ENCODE assay signal across 15 cellular contexts in genomic region chr9:133105461-133105770, GRCh38. TPM values are rescaled to one million over a fixed set of nuclear protein-coding genes. Genes with fewer than 3 reads are reported as not detected.
DNase-seq lines count a peak whose midpoint lies in the region; ATAC-seq, FAIRE-seq and TF ChIP-seq lines count a peak whose summit lies in the region.
"Had no signal": no experiment of that assay in that cellular context is flagged by ENCODE, and none has a peak within 500 bp of the region (broad histone marks: within the 10 kb centered on the region; RNA-seq: fewer than 3 reads in every experiment).

No MANE protein-coding gene starts in this region.

- no peak overlapping the region for H3K4me3 ChIP-seq in right lobe of liver
- H3K4me3 ChIP-seq in HepG2 (replicated peaks in 1 of 3; ENCODE audit: insufficient read depth in 1 of 3, low read depth in 2 of 3, low read length in 3 of 3) = no peak overlapping the region
- H3K4me3 ChIP-seq in coronary artery = no peak overlapping the region
- H3K4me3 ChIP-seq in uterus = no peak overlapping the region
- H3K4me3 ChIP-seq: PC-9 had no signal

- H3K27me3 ChIP-seq in right lobe of liver = no peaks in the 10 kb centered on the region
- no peaks in the 10 kb centered on the region for H3K27me3 ChIP-seq in HepG2 (ENCODE audit: control insufficient read depth in 1 of 2, insufficient read depth in 2 of 2, low read length in 2 of 2)
- no peaks in the 10 kb centered on the region for H3K27me3 ChIP-seq in uterus
- H3K27me3 ChIP-seq in CD4-positive, alpha-beta T cell (ENCODE audit: control insufficient read depth, insufficient read depth, low read length) = no peaks in the 10 kb centered on the region

- no peaks in the 10 kb centered on the region for H3K9me3 Mint-ChIP-seq in natural killer cell treated with Interleukin-12 subunit alpha and Interleukin-12 subunit beta and Interleukin-15 and Interleukin-18, amount 100 ng/mL, for 72 hours
- H3K9me3 Mint-ChIP-seq in CD4-positive, alpha-beta T cell = no peaks in the 10 kb centered on the region
- H3K9me3 Mint-ChIP-seq: IgD-negative memory B cell had no signal

- H3K4me2 ChIP-seq in HepG2 (ENCODE audit: low read depth, low read length) = no peak overlapping the region
- H3K4me2 ChIP-seq: PC-9 had no signal

- no peaks in the 10 kb centered on the region for H3K27me3 Mint-ChIP-seq in natural killer cell treated with Interleukin-12 subunit alpha and Interleukin-12 subunit beta and Interleukin-15 and Interleukin-18, amount 100 ng/mL, for 72 hours
- H3K27me3 Mint-ChIP-seq in CD4-positive, alpha-beta T cell = no peaks in the 10 kb centered on the region
- H3K27me3 Mint-ChIP-seq: IgD-negative memory B cell had no signal

- intact Hi-C loops in right lobe of liver (cut with DNase I) = no loop called here
- intact Hi-C loops in HepG2 (cut with micrococcal nuclease; ENCODE audit: unreplicated experiment) = no loop called here
- intact Hi-C loops in uterus (cut with DNase I; ENCODE audit: low total_unique reads) = no loop called here
- intact Hi-C loops in CD4-positive, alpha-beta T cell (cut with DNase I, micrococcal nuclease) = no loop called here

- no CpG with 5 or more reads among the region's 7 CpGs for WGBS in right lobe of liver (ENCODE audit: insufficient coverage, low coverage, low lambda C conversion rate, missing lambda C conversion rate)
- WGBS in HepG2 (ENCODE audit: low lambda C conversion rate) = 100% methylated on average over 1 of the region's 7 CpGs

- H3K27ac Mint-ChIP-seq in natural killer cell treated with Interleukin-12 subunit alpha and Interleukin-12 subunit beta and Interleukin-15 and Interleukin-18, amount 100 ng/mL, for 72 hours = no peak overlapping the region
- no peak overlapping the region for H3K27ac Mint-ChIP-seq in CD4-positive, alpha-beta T cell

- DNase-seq in right lobe of liver (peak; percentile 18 to 51 (median 43)), HepG2 (ENCODE audit: low spot score) (no peak), coronary artery (ENCODE audit: low spot score) (peak; percentile 71), uterus (peak; percentile 8 to 11), NCI-H2171 treated with DMSO at 0.1 percent for 48 hours (lab: John Stamatoyannopoulos, UW) (no peak), NCI-H510A (lab: John Stamatoyannopoulos, UW) (no peak)
- peak; percentile 32 for DNase-seq in natural killer cell treated with Interleukin-12 subunit alpha and Interleukin-12 subunit beta and Interleukin-15 and Interleukin-18, amount 100 ng/mL, for 72 hours (ENCODE audit: low spot score)
- no peak for DNase-seq in CD4-positive, alpha-beta T cell
- DNase-seq: AML-193, DMS53, NCI-H1694, PC-9, SHP77 treated with DMSO at 0.1 percent for 48 hours had no signal

- POLR2A ChIA-PET in HepG2 (lab: Yijun Ruan, JAX) = no interaction called here
- POLR2A ChIA-PET in CD4-positive, alpha-beta T cell (lab: Charles Lee) = interaction anchor here (1.6 kb wide), 1 partner anchor 39 kb away, joined by 3 read pairs; no protein-coding TSS in a partner anchor

- H3K36me3 ChIP-seq in right lobe of liver (peaks cover 3 to 28% (median 20%) of the 10 kb centered on the region in 4 donors), HepG2 (replicated peaks in 1 of 2; ENCODE audit: control insufficient read depth in 1 of 2, insufficient read depth in 2 of 2, low read length in 2 of 2) (peaks cover 31 to 62% of the 10 kb centered on the region in 2 experiments; a peak in 4 of 5 replicates), uterus (no peaks in the 10 kb centered on the region)

- CTCF ChIA-PET in HepG2 (lab: Yijun Ruan, JAX; ENCODE audit: low intra/inter-chr PET ratio, low total read pairs) = interaction anchor here (5.1 kb wide), 1 partner anchor 41 kb away, joined by 70 read pairs; no protein-coding TSS in a partner anchor
- CTCF ChIA-PET in CD4-positive, alpha-beta T cell (lab: Charles Lee) = interaction anchor here (0.7 to 1.3 kb wide), 2 partner anchors 39 to 42 kb away, joined by 3 to 6 read pairs; no protein-coding TSS in a partner anchor

- H3K9me3 ChIP-seq in right lobe of liver = no peaks in the 10 kb centered on the region
- no peaks in the 10 kb centered on the region for H3K9me3 ChIP-seq in HepG2 (ENCODE audit: low read length)
- H3K9me3 ChIP-seq in uterus = no peaks in the 10 kb centered on the region
- H3K9me3 ChIP-seq in CD4-positive, alpha-beta T cell (ENCODE audit: control insufficient read depth, low read length) = no peaks in the 10 kb centered on the region

- peaks cover 5 to 11% of the 10 kb centered on the region in 2 donors for H3K4me1 Mint-ChIP-seq in natural killer cell treated with Interleukin-12 subunit alpha and Interleukin-12 subunit beta and Interleukin-15 and Interleukin-18, amount 100 ng/mL, for 72 hours (ENCODE audit: low read depth in 2 of 2)
- H3K4me1 Mint-ChIP-seq in CD4-positive, alpha-beta T cell (ENCODE audit: low read depth) = no peaks in the 10 kb centered on the region

- ATAC-seq in right lobe of liver (no peak), HepG2 (no peak)
- no peak for ATAC-seq in natural killer cell treated with Interleukin-12 subunit alpha and Interleukin-12 subunit beta and Interleukin-15 and Interleukin-18, amount 100 ng/mL, for 72 hours
- no peak for ATAC-seq in CD4-positive, alpha-beta T cell (ENCODE audit: poor library complexity)

- no peak overlapping the region for H3K4me3 Mint-ChIP-seq in natural killer cell treated with Interleukin-12 subunit alpha and Interleukin-12 subunit beta and Interleukin-15 and Interleukin-18, amount 100 ng/mL, for 72 hours
- H3K4me3 Mint-ChIP-seq in CD4-positive, alpha-beta T cell = no peak overlapping the region
- H3K4me3 Mint-ChIP-seq: IgD-negative memory B cell had no signal

- no peak for TF ChIP-seq CTCF in right lobe of liver (IDR thresholded peaks at IDR 0.05)
- no peak for TF ChIP-seq CTCF in HepG2 (CRISPR knock-in tag; IDR thresholded peaks at IDR 0.05)
- TF ChIP-seq CTCF in coronary artery (IDR thresholded peaks at IDR 0.05) = no peak
- TF ChIP-seq CTCF in uterus (IDR thresholded peaks at IDR 0.05) = no peak
- TF ChIP-seq CTCF in CD4-positive, alpha-beta T cell (IDR thresholded peaks at IDR 0.05) = no peak

- H3K4me1 ChIP-seq in right lobe of liver (no peaks in the 10 kb centered on the region), HepG2 (ENCODE audit: insufficient read depth, low read length) (no peaks in the 10 kb centered on the region), uterus (no peaks in the 10 kb centered on the region)

- H3K27ac ChIP-seq in right lobe of liver (no peak overlapping the region), HepG2 (ENCODE audit: extremely low read length, insufficient read depth, low read length) (no peak overlapping the region), coronary artery (no peak overlapping the region), uterus (no peak overlapping the region)
- no peak overlapping the region for H3K27ac ChIP-seq in CD4-positive, alpha-beta T cell (ENCODE audit: low read depth, low read length)
- H3K27ac ChIP-seq: PC-9 had no signal

- no peak overlapping the region for H3K9ac ChIP-seq in HepG2 (ENCODE audit: insufficient read depth, low read depth, low read length)

- no TSS peak for BruUV-seq in HepG2 (replicated peaks; lab: Mats Ljungman, UMichigan)

- no peak overlapping the region for H2AFZ ChIP-seq in HepG2 (ENCODE audit: low read length)
- H2AFZ ChIP-seq: PC-9 had no signal

- TF ChIP-seq EP300 in HepG2 (IDR thresholded peaks at IDR 0.05; ENCODE audit: low read depth in 2 of 2, low read length in 2 of 2) = no peak
- no peak for TF ChIP-seq EP300 in HepG2 (CRISPR knock-in tag; IDR thresholded peaks at IDR 0.05; ENCODE audit: borderline replicate concordance)

- TF ChIP-seq RAD21 in HepG2 (CRISPR knock-in tag; IDR thresholded peaks at IDR 0.05) = no peak

- no peaks in the 10 kb centered on the region for H3K79me2 ChIP-seq in HepG2 (ENCODE audit: insufficient read depth, low read length)

- no peak for FAIRE-seq in HepG2 (lab: Jason Lieb, UNC)
- FAIRE-seq: H54 had no signal

- H4K20me1 ChIP-seq in HepG2 (ENCODE audit: insufficient read depth, low read length) = peaks cover 6% of the 10 kb centered on the region; the same call in 1 of the 2 replicates

- no peak for TF ChIP-seq POLR2A in right lobe of liver (IDR thresholded peaks at IDR 0.05)
- TF ChIP-seq POLR2A in HepG2 (IDR thresholded peaks at IDR 0.05; ENCODE audit: insufficient read depth in 1 of 2, low read depth in 2 of 2, low read length in 2 of 2) = no peak
- TF ChIP-seq POLR2A in uterus (IDR thresholded peaks at IDR 0.05) = no peak

- in situ Hi-C loops in HepG2 (cut with HindIII; ENCODE audit: extremely low pct_ligation_motif_present, low pct_unique_long_range_greater_than_20kb) = loop anchor here (5.0 kb wide), 1 partner anchor 42 kb away; no protein-coding TSS in a partner anchor

- no peaks in the 10 kb centered on the region for H3K36me3 Mint-ChIP-seq in natural killer cell treated with Interleukin-12 subunit alpha and Interleukin-12 subunit beta and Interleukin-15 and Interleukin-18, amount 100 ng/mL, for 72 hours
- H3K36me3 Mint-ChIP-seq in CD4-positive, alpha-beta T cell (ENCODE audit: low read depth) = peaks cover 79% of the 10 kb centered on the region

RNA-seq across cellular contexts. Expression of gene RALGDS, which starts 15.6 kb away (rescaled TPM):
- 10 to 100 TPM in 1 of 6 experiments, 1 to 10 TPM in 5; 4.3 to 19.8 (median 5.7) TPM for total RNA-seq in right lobe of liver
- 8.8 and 12.9 TPM in 2 replicates for total RNA-seq in HepG2 (2016; rRNA removed; fragmentation: Illumina TruSeq; extraction: Trizol)
- 4.2 and 5.7 TPM in 2 replicates for total RNA-seq in HepG2 (2016; cell fraction: cytosol; rRNA removed; fragmentation: Illumina TruSeq; extraction: Trizol; ENCODE audit: low read depth)
- total RNA-seq in HepG2 (2016; cell fraction: insoluble cytoplasmic fraction; rRNA removed; fragmentation: Illumina TruSeq; extraction: Trizol) = 7.3 and 12.1 TPM in 2 replicates
- total RNA-seq in HepG2 (2016; cell fraction: membrane; rRNA removed; fragmentation: Illumina TruSeq; extraction: Trizol) = 15.5 and 15.7 TPM in 2 replicates
- total RNA-seq in HepG2 (2016; cell fraction: nucleus; rRNA removed; fragmentation: Illumina TruSeq; extraction: Trizol) = 10.4 and 11.0 TPM in 2 replicates
- polyA plus RNA-seq in HepG2 (2011; rRNA removed) = 25.5 and 28.8 TPM in 2 replicates
- 14.9 and 17.8 TPM in 2 replicates for polyA plus RNA-seq in HepG2 (2011; cell fraction: cytosol; rRNA removed)
- 104 and 131 TPM in 2 replicates for polyA plus RNA-seq in HepG2 (2011; cell fraction: nucleus; rRNA removed)
- 12.0 and 15.7 TPM in 2 replicates for polyA plus RNA-seq in HepG2 (2012)
- 4.1 and 4.2 TPM in 2 replicates for polyA plus RNA-seq in HepG2 (2016; cell fraction: cytosol; fragmentation: Illumina TruSeq; extraction: Trizol; ENCODE audit: low read depth)
- polyA plus RNA-seq in HepG2 (2016; cell fraction: insoluble cytoplasmic fraction; fragmentation: Illumina TruSeq; extraction: Trizol; ENCODE audit: low read depth) = 8.9 and 12.0 TPM in 2 replicates
- polyA plus RNA-seq in HepG2 (2016; cell fraction: membrane; fragmentation: Illumina TruSeq; extraction: Trizol; ENCODE audit: low read depth) = 11.6 and 12.4 TPM in 2 replicates
- 28.7 and 31.3 TPM in 2 replicates for polyA plus RNA-seq in HepG2 (2016; cell fraction: nucleus; fragmentation: Illumina TruSeq; extraction: Trizol; ENCODE audit: insufficient read depth, low read depth)
- polyA minus RNA-seq in HepG2 (2011; rRNA and poly(A)+ RNA removed; ENCODE audit: low replicate concordance) = 20.8 and 24.6 TPM in 2 replicates
- 4.8 and 5.6 TPM in 2 replicates for polyA minus RNA-seq in HepG2 (2011; cell fraction: cytosol; rRNA and poly(A)+ RNA removed)
- polyA minus RNA-seq in HepG2 (2011; cell fraction: nucleus; rRNA and poly(A)+ RNA removed) = 17.0 and 17.4 TPM in 2 replicates
- total RNA-seq in natural killer cell treated with Interleukin-12 subunit alpha and Interleukin-12 subunit beta and Interleukin-15 and Interleukin-18, amount 100 ng/mL, for 72 hours = 100 to 1,000 TPM; 138 to 159 TPM
- total RNA-seq in uterus = 10 to 100 TPM; 14.1 to 67.9 (median 30.3) TPM
- total RNA-seq in CD4-positive, alpha-beta T cell = 100 to 1,000 TPM; 166 to 168 TPM

RNA-seq across cellular contexts. Expression of gene CEL, which starts 43.6 kb away (rescaled TPM):
- total RNA-seq in right lobe of liver (under 1 TPM in 4 of 6 experiments, not detected in 2; 0.19 to 0.35 (median 0.26) TPM), HepG2 (2016; rRNA removed; fragmentation: Illumina TruSeq; extraction: Trizol) (0.62 and 1.5 TPM in 2 replicates), uterus (1 to 10 TPM in 1 of 4 donors, under 1 TPM in 2, not detected in 1; 0.26 to 1.4 (median 0.62) TPM)
- 0.35 and 0.40 TPM in 2 replicates for total RNA-seq in HepG2 (2016; cell fraction: cytosol; rRNA removed; fragmentation: Illumina TruSeq; extraction: Trizol; ENCODE audit: low read depth)
- total RNA-seq in HepG2 (2016; cell fraction: insoluble cytoplasmic fraction; rRNA removed; fragmentation: Illumina TruSeq; extraction: Trizol) = 0.55 and 1.2 TPM in 2 replicates
- total RNA-seq in HepG2 (2016; cell fraction: membrane; rRNA removed; fragmentation: Illumina TruSeq; extraction: Trizol) = 0.83 and 1.2 TPM in 2 replicates
- 1.6 and 1.7 TPM in 2 replicates for total RNA-seq in HepG2 (2016; cell fraction: nucleus; rRNA removed; fragmentation: Illumina TruSeq; extraction: Trizol)
- polyA plus RNA-seq in HepG2 (2011; rRNA removed) = 0.63 and 0.81 TPM in 2 replicates
- 0.19 and 0.34 TPM in 2 replicates for polyA plus RNA-seq in HepG2 (2011; cell fraction: cytosol; rRNA removed)
- polyA plus RNA-seq in HepG2 (2011; cell fraction: nucleus; rRNA removed) = 5.0 and 7.7 TPM in 2 replicates
- 1.2 and 1.6 TPM in 2 replicates for polyA plus RNA-seq in HepG2 (2012)
- 1.0 and 1.1 TPM in 2 replicates for polyA plus RNA-seq in HepG2 (2016; cell fraction: cytosol; fragmentation: Illumina TruSeq; extraction: Trizol; ENCODE audit: low read depth)
- polyA plus RNA-seq in HepG2 (2016; cell fraction: insoluble cytoplasmic fraction; fragmentation: Illumina TruSeq; extraction: Trizol; ENCODE audit: low read depth) = 1.5 and 2.0 TPM in 2 replicates
- 1.9 TPM in 2 replicates for polyA plus RNA-seq in HepG2 (2016; cell fraction: membrane; fragmentation: Illumina TruSeq; extraction: Trizol; ENCODE audit: low read depth)
- 7.7 and 8.2 TPM in 2 replicates for polyA plus RNA-seq in HepG2 (2016; cell fraction: nucleus; fragmentation: Illumina TruSeq; extraction: Trizol; ENCODE audit: insufficient read depth, low read depth)
- polyA minus RNA-seq in HepG2 (2011; rRNA and poly(A)+ RNA removed; ENCODE audit: low replicate concordance) = 0.70 TPM in 1 of 2 replicates, not detected in the other
- polyA minus RNA-seq in HepG2 (2011; cell fraction: cytosol; rRNA and poly(A)+ RNA removed) = not detected in 2 replicates
- polyA minus RNA-seq in HepG2 (2011; cell fraction: nucleus; rRNA and poly(A)+ RNA removed) = 0.50 and 1.2 TPM in 2 replicates
- total RNA-seq in natural killer cell treated with Interleukin-12 subunit alpha and Interleukin-12 subunit beta and Interleukin-15 and Interleukin-18, amount 100 ng/mL, for 72 hours = 1 to 10 TPM in 1 of 2 donors, under 1 TPM in 1; 0.95 to 2.1 TPM
- total RNA-seq in CD4-positive, alpha-beta T cell = under 1 TPM; 0.16 to 0.39 TPM
- polyA plus RNA-seq: IgD-negative memory B cell had no signal

RNA-seq across cellular contexts. Expression of gene GBGT1, which starts 58.3 kb away (rescaled TPM):
- total RNA-seq in right lobe of liver = 1 to 10 TPM in 5 of 6 experiments, under 1 TPM in 1; 0.68 to 3.7 (median 1.9) TPM
- total RNA-seq in HepG2 (2016; rRNA removed; fragmentation: Illumina TruSeq; extraction: Trizol) = not detected in 2 replicates
- 0.10 TPM in 1 of 2 replicates, not detected in the other for total RNA-seq in HepG2 (2016; cell fraction: cytosol; rRNA removed; fragmentation: Illumina TruSeq; extraction: Trizol; ENCODE audit: low read depth)
- not detected in 2 replicates for total RNA-seq in HepG2 (2016; cell fraction: insoluble cytoplasmic fraction; rRNA removed; fragmentation: Illumina TruSeq; extraction: Trizol)
- total RNA-seq in HepG2 (2016; cell fraction: membrane; rRNA removed; fragmentation: Illumina TruSeq; extraction: Trizol) = not detected in 2 replicates
- total RNA-seq in HepG2 (2016; cell fraction: nucleus; rRNA removed; fragmentation: Illumina TruSeq; extraction: Trizol) = not detected in 2 replicates
- polyA plus RNA-seq in HepG2 (2011; rRNA removed) = not detected in 2 replicates
- polyA plus RNA-seq in HepG2 (2011; cell fraction: cytosol; rRNA removed) = not detected in 2 replicates
- polyA plus RNA-seq in HepG2 (2011; cell fraction: nucleus; rRNA removed) = not detected in 2 replicates
- polyA plus RNA-seq in HepG2 (2012) = not detected in 2 replicates
- polyA plus RNA-seq in HepG2 (2016; cell fraction: cytosol; fragmentation: Illumina TruSeq; extraction: Trizol; ENCODE audit: low read depth) = not detected in 2 replicates
- not detected in 2 replicates for polyA plus RNA-seq in HepG2 (2016; cell fraction: insoluble cytoplasmic fraction; fragmentation: Illumina TruSeq; extraction: Trizol; ENCODE audit: low read depth)
- polyA plus RNA-seq in HepG2 (2016; cell fraction: membrane; fragmentation: Illumina TruSeq; extraction: Trizol; ENCODE audit: low read depth) = not detected in 2 replicates
- not detected in 2 replicates for polyA plus RNA-seq in HepG2 (2016; cell fraction: nucleus; fragmentation: Illumina TruSeq; extraction: Trizol; ENCODE audit: insufficient read depth, low read depth)
- polyA minus RNA-seq in HepG2 (2011; rRNA and poly(A)+ RNA removed; ENCODE audit: low replicate concordance) = not detected in 2 replicates
- polyA minus RNA-seq in HepG2 (2011; cell fraction: cytosol; rRNA and poly(A)+ RNA removed) = not detected in 2 replicates
- polyA minus RNA-seq in HepG2 (2011; cell fraction: nucleus; rRNA and poly(A)+ RNA removed) = not detected in 2 replicates
- 1 to 10 TPM; 4.1 to 7.2 TPM for total RNA-seq in natural killer cell treated with Interleukin-12 subunit alpha and Interleukin-12 subunit beta and Interleukin-15 and Interleukin-18, amount 100 ng/mL, for 72 hours
- 10 to 100 TPM in 2 of 4 donors, 1 to 10 TPM in 2; 3.5 to 28.5 (median 9.8) TPM for total RNA-seq in uterus
- 1 to 10 TPM; 1.3 to 1.8 TPM for total RNA-seq in CD4-positive, alpha-beta T cell

Comparison
In these comparisons a context has a peak if more than half of its experiments do, and no peak if none do; other contexts are left out.
1. DNase-seq: peak in right lobe of liver (3 of 3), coronary artery (single experiment), natural killer cell treated with Interleukin-12 subunit alpha and Interleukin-12 subunit beta and Interleukin-15 and Interleukin-18, amount 100 ng/mL, for 72 hours (single experiment) and uterus (2 of 2); none in HepG2 (single experiment), CD4-positive, alpha-beta T cell (0 of 10), NCI-H2171 treated with DMSO at 0.1 percent for 48 hours (single experiment) and NCI-H510A (single experiment).